ENCODE assay signal across 8 cellular contexts in the genomic region with DNA sequence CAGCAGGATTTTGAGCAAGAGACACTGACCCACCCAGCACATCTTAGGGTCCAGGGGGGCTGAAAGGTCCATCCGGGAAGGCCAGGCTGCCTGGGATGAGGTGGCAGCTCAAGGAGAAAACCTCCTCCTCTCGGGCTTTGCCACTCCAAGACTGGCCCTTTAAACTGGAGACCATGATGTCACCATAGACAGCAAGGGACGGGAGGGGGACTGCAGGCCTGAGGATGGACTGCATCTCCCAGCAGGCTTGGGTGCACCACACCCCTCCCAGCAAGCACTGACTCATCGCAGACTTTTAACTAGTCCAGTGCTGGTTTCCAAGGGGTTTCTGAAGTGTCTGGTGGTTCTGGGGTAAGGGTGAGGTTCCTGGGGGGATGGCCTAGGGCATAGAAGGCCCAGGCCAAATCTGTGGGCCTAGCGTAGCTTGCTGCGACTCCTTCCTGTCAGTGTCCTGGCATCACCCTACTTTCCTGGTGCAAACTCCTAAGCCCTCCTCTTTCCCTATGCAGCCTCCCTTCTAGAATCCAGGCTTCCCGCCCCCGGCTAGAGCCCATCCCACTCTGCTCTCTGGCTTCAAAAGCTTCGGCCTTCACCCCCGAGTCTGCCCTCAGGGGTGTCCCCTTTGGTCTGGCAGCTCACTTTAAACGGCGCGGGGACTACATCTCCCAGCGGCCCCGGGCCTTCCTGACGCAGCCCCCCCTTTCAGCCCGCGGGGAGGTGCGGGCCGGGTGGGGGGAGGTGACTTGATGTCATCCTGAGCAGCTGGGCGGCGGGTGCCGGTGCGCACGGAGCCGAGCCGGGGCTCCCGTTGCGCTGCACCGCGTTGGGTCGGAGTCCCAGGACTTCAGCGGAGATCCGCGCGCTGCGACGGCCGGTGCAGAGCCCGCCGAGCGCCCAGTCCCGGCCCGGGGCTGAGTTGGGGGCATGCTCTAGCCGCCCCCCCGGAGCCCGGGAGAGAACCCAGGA. TPM values are rescaled to one million over a fixed set of nuclear protein-coding genes. Genes with fewer than 3 reads are reported as not detected.
DNase-seq lines count a peak whose midpoint lies in the region; ATAC-seq and TF ChIP-seq lines count a peak whose summit lies in the region.

A gene (plus strand): TSS at position 746 of the 966 bp plus-strand sequence. CDS start 1,046 bp downstream, outside the sequence.

- no peaks in the 10 kb centered on the region for H3K79me2 ChIP-seq in OCI-LY3 (ENCODE audit: low read length)

- H3K4me1 Mint-ChIP-seq in endothelial cell (ENCODE audit: unreplicated experiment) = no peaks in the 10 kb centered on the region

- peaks cover 3% of the 10 kb centered on the region for H3K36me3 ChIP-seq in OCI-LY3 (replicated peaks; ENCODE audit: low read depth, low read length)
- peaks cover 4% of the 10 kb centered on the region for H3K36me3 ChIP-seq in mesodermal cell (ENCODE audit: control insufficient read depth, insufficient read depth, low read length)

- no peaks in the 10 kb centered on the region for H3K27me3 ChIP-seq in OCI-LY3 (ENCODE audit: low read depth, low read length)

- peak within 1 kb of the TSS; percentile 86 for H3K4me2 ChIP-seq in OCI-LY3 (ENCODE audit: low read length)

- WGBS in mesodermal cell (ENCODE audit: insufficient coverage in 2 of 2), 2 experiments = 1% methylated on average over 29 to 42 of the region's 47 CpGs

- H3K27ac ChIP-seq in OCI-LY3 (ENCODE audit: low read length) (peak within 1 kb of the TSS; percentile 61), mesodermal cell (ENCODE audit: low read depth, low read length, severe bottlenecking) (peak within 1 kb of the TSS; percentile 87)

- H3K9me3 ChIP-seq in OCI-LY3 (ENCODE audit: insufficient read depth, low read length) (no peaks in the 10 kb centered on the region), mesodermal cell (ENCODE audit: control insufficient read depth, low read length) (no peaks in the 10 kb centered on the region)

- peak within 1 kb of the TSS; percentile 93 for H2AFZ ChIP-seq in OCI-LY3 (ENCODE audit: low read depth, low read length)

- in situ Hi-C loops in Caki2 (cut with HindIII; ENCODE audit: low pct_unique_long_range_greater_than_20kb, low sequenced_read_pairs) = no loop called here

- H3K4me3 ChIP-seq in OCI-LY3 (ENCODE audit: low read length) = peak within 1 kb of the TSS; percentile 86
- H3K4me3 ChIP-seq in mesodermal cell (ENCODE audit: extremely low read depth, insufficient read depth, low read length, poor library complexity, severe bottlenecking) = peak within 1 kb of the TSS; percentile 82

- peaks cover 15% of the 10 kb centered on the region for H3K4me1 ChIP-seq in OCI-LY3 (ENCODE audit: low read length)
- peaks cover 13% of the 10 kb centered on the region for H3K4me1 ChIP-seq in mesodermal cell (ENCODE audit: control insufficient read depth, insufficient read depth, low read length, poor library complexity, severe bottlenecking)

- H4K20me1 ChIP-seq in OCI-LY3 (ENCODE audit: insufficient read depth, low read length) = no peaks in the 10 kb centered on the region

- H3K27me3 Mint-ChIP-seq in endothelial cell (ENCODE audit: unreplicated experiment) = peaks cover 3% of the 10 kb centered on the region

- H3K9ac ChIP-seq in OCI-LY3 (ENCODE audit: low read length) = peak within 1 kb of the TSS; percentile 71

- no peaks in the 10 kb centered on the region for H3K36me3 Mint-ChIP-seq in endothelial cell (ENCODE audit: low read depth, unreplicated experiment)

- no peaks in the 10 kb centered on the region for H3K9me3 Mint-ChIP-seq in endothelial cell (ENCODE audit: unreplicated experiment)

- TF ChIP-seq CTCF in OCI-LY3 (IDR thresholded peaks at IDR 0.05; ENCODE audit: low read depth, low read length) (no peak), endothelial cell (IDR thresholded peaks at IDR 0.05; ENCODE audit: unreplicated experiment) (no peak)

- peak; percentile 68 for ATAC-seq in GM21526 (IDR thresholded peaks at IDR 0.05; ENCODE audit: low FRiP score, unreplicated experiment)

- peak within 1 kb of the TSS; percentile 93 for H3K4me3 Mint-ChIP-seq in endothelial cell (ENCODE audit: unreplicated experiment)

- DNase-seq in Caki2 (ENCODE audit: low read depth) = peak; percentile 83
- DNase-seq in HuH-7.5 (ENCODE audit: low spot score) = peak; percentile 95
- DNase-seq in activated CD8-positive, alpha-beta memory T cell treated with anti-CD3 and anti-CD28 coated beads, Interleukin-2, amount 50 U/mL, for 48 hours = peak; percentile 92
- peak; percentile 75 for DNase-seq in endothelial cell (ENCODE audit: low spot score)
- DNase-seq in stimulated activated CD8-positive, alpha-beta memory T cell treated with anti-CD3 and anti-CD28 coated beads, Interleukin-15, amount 100 ng/mL, for 24 hours (ENCODE audit: low read depth) = peak; percentile 70

- peak within 1 kb of the TSS; percentile 85 for H3K27ac Mint-ChIP-seq in endothelial cell (ENCODE audit: unreplicated experiment)

RNA-seq across cellular contexts. Expression of the gene that starts here (rescaled TPM):
- total RNA-seq in Caki2 (2014; rRNA removed; shearing (Covaris generic); ENCODE audit: low replicate concordance) = 13.2 and 16.0 TPM in 2 replicates
- 13.3 TPM for total RNA-seq in endothelial cell (ENCODE audit: unreplicated experiment)
- polyA plus RNA-seq in mesodermal cell (2013, experiment 1 of 2) = 17.9 TPM
- polyA plus RNA-seq in mesodermal cell (2013, experiment 2 of 2) = 15.3 TPM

Comparison
In these comparisons a context has a peak if more than half of its experiments do, and no peak if none do; other contexts are left out.
1. Peak in every context shown above with its lines: DNase-seq, ATAC-seq, H3K4me3 ChIP-seq and H3K27ac ChIP-seq.